Comparison of ENCODE assay signal across 8 cellular contexts in genomic region chr18:74495581-74496507, GRCh38. TPM values are rescaled to one million over a fixed set of nuclear protein-coding genes. Genes with fewer than 3 reads are reported as not detected.
A peak's percentile ranks its signal among the peaks of the same experiment; 100 is the strongest.
DNase-seq lines count a peak whose midpoint lies in the region; ATAC-seq and TF ChIP-seq lines count a peak whose summit lies in the region.

Gene CNDP2, plus strand, starts transcription at chr18:74496363. Its CDS starts 3,611 bp downstream, at chr18:74499974.

- no peaks in the 10 kb centered on the region for H3K27me3 ChIP-seq in KMS-11 (ENCODE audit: insufficient read depth, low read depth)
- no peaks in the 10 kb centered on the region for H3K27me3 ChIP-seq in Peyer's patch
- H3K27me3 ChIP-seq in esophagus (ENCODE audit: control insufficient read depth in 1 of 2, insufficient read depth in 2 of 2, low read length in 2 of 2) = no peaks in the 10 kb centered on the region
- H3K27me3 ChIP-seq in muscle layer of colon (ENCODE audit: control insufficient read depth in 1 of 2, insufficient read depth in 2 of 2, low read length in 2 of 2) = no peaks in the 10 kb centered on the region

- DNase-seq in DMS53 treated with DMSO at 0.1 percent for 48 hours (lab: John Stamatoyannopoulos, UW; ENCODE audit: unreplicated experiment) = peak; percentile 98
- peak; percentile 100 for DNase-seq in Peyer's patch
- DNase-seq in activated T-cell treated with anti-CD3 and anti-CD28 coated beads, Interleukin-2, amount 50 U/mL, for 48 hours = peak; percentile 100
- peak; percentile 100 for DNase-seq in stimulated activated CD8-positive, alpha-beta memory T cell treated with anti-CD3 and anti-CD28 coated beads, Interleukin-7, amount 100 ng/mL, for 24 hours (ENCODE audit: low read depth)

- no peaks in the 10 kb centered on the region for H4K20me1 ChIP-seq in KMS-11 (ENCODE audit: insufficient read depth)

- H3K36me3 ChIP-seq in KMS-11 (ENCODE audit: insufficient read depth) (no peaks in the 10 kb centered on the region), Peyer's patch (no peaks in the 10 kb centered on the region), esophagus (ENCODE audit: control insufficient read depth in 2 of 2, insufficient read depth in 2 of 2, low read length in 1 of 2) (no peaks in the 10 kb centered on the region), muscle layer of colon (ENCODE audit: insufficient read depth, low read length) (peaks cover under 1% of the 10 kb centered on the region)

- ATAC-seq in GM21737 (IDR thresholded peaks at IDR 0.05; ENCODE audit: unreplicated experiment) = peak; percentile 78

- peak; percentile 57 to 86 for TF ChIP-seq POLR2A in Peyer's patch (IDR thresholded peaks at IDR 0.05)

- H3K79me2 ChIP-seq in KMS-11 (ENCODE audit: insufficient read depth, low read depth) = peaks cover 38% of the 10 kb centered on the region

- H3K9me3 ChIP-seq in Peyer's patch (no peaks in the 10 kb centered on the region), esophagus (ENCODE audit: control insufficient read depth in 2 of 2, insufficient read depth in 1 of 2, low read depth in 1 of 2, low read length in 1 of 2) (no peaks in the 10 kb centered on the region), muscle layer of colon (ENCODE audit: low read length) (no peaks in the 10 kb centered on the region)

- H3K4me1 ChIP-seq in KMS-11 (ENCODE audit: low read depth, poor library complexity, severe bottlenecking) (peaks cover 32% of the 10 kb centered on the region), Peyer's patch (peaks cover 0 to 26% (median 9%) of the 10 kb centered on the region in 4 donors), esophagus (ENCODE audit: control insufficient read depth in 2 of 2, insufficient read depth in 2 of 2, low read length in 1 of 2) (peaks cover 0 to 8% of the 10 kb centered on the region in 2 donors), muscle layer of colon (ENCODE audit: insufficient read depth, low read length) (peaks cover 17% of the 10 kb centered on the region)

- TF ChIP-seq CTCF in KMS-11 (conservative IDR thresholded peaks at IDR 0.05; ENCODE audit: low read depth, low read length) (no peak), Peyer's patch (IDR thresholded peaks at IDR 0.05) (no peak)

- peak within 1 kb of the TSS; percentile 85 for H2AFZ ChIP-seq in KMS-11 (ENCODE audit: low read depth)

- WGBS in esophagus, 2 donors = 1% methylated on average over 53 to 71 of the region's 71 CpGs

- H3K4me3 ChIP-seq in KMS-11 (IDR thresholded peaks at IDR 0.05; ENCODE audit: insufficient read depth, low read depth, low read length) (no peak within 1 kb of the TSS), Peyer's patch (peak within 1 kb of the TSS; percentile 84 to 98 (median 96)), esophagus (ENCODE audit: low read depth in 1 of 2, low read length in 2 of 2) (peak within 1 kb of the TSS; percentile 81 to 90), muscle layer of colon (ENCODE audit: low read depth in 1 of 2, low read length in 2 of 2) (peak within 1 kb of the TSS; percentile 81 to 89)

- peak within 1 kb of the TSS; percentile 89 for H3K9ac ChIP-seq in KMS-11
- H3K9ac ChIP-seq in muscle layer of colon (ENCODE audit: low read length) = peak within 1 kb of the TSS; percentile 69

- peak within 1 kb of the TSS; percentile 70 for H3K4me2 ChIP-seq in KMS-11

- H3K27ac ChIP-seq in KMS-11 (peak within 1 kb of the TSS; percentile 78), Peyer's patch (peak within 1 kb of the TSS; percentile 94 to 98 (median 96)), esophagus (ENCODE audit: low read depth in 2 of 2, low read length in 1 of 2) (peak within 1 kb of the TSS; percentile 92), muscle layer of colon (ENCODE audit: low read depth, low read length) (peak within 1 kb of the TSS; percentile 90)

RNA-seq across cellular contexts. Expression of gene CNDP2, which starts in this region (rescaled TPM):
- total RNA-seq in Peyer's patch = 100 to 1,000 TPM; 283 to 798 (median 653) TPM
- 10 to 100 TPM; 42.5 to 60.0 TPM for polyA plus RNA-seq in esophagus
